Comparison of ENCODE assay signal across 21 cellular contexts in genomic region chr6:53922571-53922981, GRCh38.
DNase-seq lines count a peak whose midpoint lies in the region; ATAC-seq, FAIRE-seq and TF ChIP-seq lines count a peak whose summit lies in the region.
"Had no signal": no experiment of that assay in that cellular context is flagged by ENCODE, and none has a peak within 500 bp of the region (broad histone marks: within the 10 kb centered on the region; RNA-seq: fewer than 3 reads in every experiment).

No MANE protein-coding gene starts in this region.

- H3K9me3 Mint-ChIP-seq in GM23338: 0 out of 3 replicates have a peak, but pooled peaks cover under 1% of the 10 kb centered on the region
- H3K9me3 Mint-ChIP-seq in Calu3 (ENCODE audit: low read depth, unreplicated experiment): no peaks in the 10 kb centered on the region
- H3K9me3 Mint-ChIP-seq: activated naive CD4-positive, alpha-beta T cell treated with anti-CD3 and anti-CD28 coated beads for 36 hours; CD8-positive, alpha-beta T cell; stimulated activated effector memory CD8-positive, alpha-beta T cell treated with anti-CD3 and anti-CD28 coated beads, Interleukin-12 subunit alpha, Interleukin-12 subunit beta, amount 100 ng/mL, for 72 hours had no signal

- no TSS peak for BruUV-seq in Calu3 (replicated peaks; lab: Mats Ljungman, UMichigan)

- DNase-seq in GM23338 (ENCODE audit: low spot score) (peak; percentile 49), brain microvascular endothelial cell (peak; percentile 45), kidney glomerular epithelial cell (lab: John Stamatoyannopoulos, UW) (peak; percentile 51), renal cortical epithelial cell (ENCODE audit: low read depth) (peak; percentile 52), D721Med (ENCODE audit: insufficient read length, low spot score) (no peak), cortex of kidney (lab: John Stamatoyannopoulos, UW) (no peak), Calu3 (no peak), HT-29 (ENCODE audit: low spot score) (no peak)
- DNase-seq: activated CD4-positive, alpha-beta T cell treated with anti-CD3 and anti-CD28 coated beads, Interleukin-2, amount 50 U/mL, for 4 hours; activated naive CD4-positive, alpha-beta T cell treated with anti-CD3 and anti-CD28 coated beads for 36 hours; CD8-positive, alpha-beta T cell; colonic mucosa; left colon; mucosa of descending colon; NCI-H1417; NCI-H526 had no signal

- H2AFZ ChIP-seq in GM23338: no peak overlapping the region
- H2AFZ ChIP-seq: hepatocyte had no signal

- H4K20me1 ChIP-seq in GM23338 (replicated peaks; ENCODE audit: insufficient read depth): no peaks in the 10 kb centered on the region

- ATAC-seq in GM23338: peak; percentile 73
- ATAC-seq: CD8-positive, alpha-beta T cell; left colon; mucosa of descending colon; Right ventricle myocardium inferior; stimulated activated effector memory CD8-positive, alpha-beta T cell treated with anti-CD3 and anti-CD28 coated beads, Interleukin-12 subunit alpha, Interleukin-12 subunit beta, amount 100 ng/mL, for 72 hours had no signal

- no peaks in the 10 kb centered on the region for H3F3A ChIP-seq in GM23338 (replicated peaks; ENCODE audit: low read depth)

- TF ChIP-seq CTCF in GM23338 (conservative IDR thresholded peaks at IDR 0.05; ENCODE audit: low read depth in 2 of 2) (no peak; a peak in 1 of 4 replicates), brain microvascular endothelial cell (IDR thresholded peaks at IDR 0.05; ENCODE audit: low read depth, low read length, missing control alignments) (no peak), D721Med (IDR thresholded peaks at IDR 0.05; ENCODE audit: insufficient read depth, missing control alignments) (no peak), Calu3 (IDR thresholded peaks at IDR 0.05; ENCODE audit: unreplicated experiment) (no peak)

- FAIRE-seq in D721Med (lab: Jason Lieb, UNC): no peak

- H3K27ac Mint-ChIP-seq in GM23338 (peak overlapping the region; percentile 70), Calu3 (ENCODE audit: unreplicated experiment) (no peak overlapping the region)
- H3K27ac Mint-ChIP-seq: activated naive CD4-positive, alpha-beta T cell treated with anti-CD3 and anti-CD28 coated beads for 36 hours; CD8-positive, alpha-beta T cell; stimulated activated effector memory CD8-positive, alpha-beta T cell treated with anti-CD3 and anti-CD28 coated beads, Interleukin-12 subunit alpha, Interleukin-12 subunit beta, amount 100 ng/mL, for 72 hours had no signal

- peaks cover 37% of the 10 kb centered on the region for H3K4me1 Mint-ChIP-seq in GM23338
- peaks cover 12% of the 10 kb centered on the region for H3K4me1 Mint-ChIP-seq in Calu3 (ENCODE audit: low read depth, unreplicated experiment)
- H3K4me1 Mint-ChIP-seq: stimulated activated effector memory CD8-positive, alpha-beta T cell treated with anti-CD3 and anti-CD28 coated beads, Interleukin-12 subunit alpha, Interleukin-12 subunit beta, amount 100 ng/mL, for 72 hours had no signal

- H3K27me3 ChIP-seq in GM23338 (ENCODE audit: insufficient read depth): no peaks in the 10 kb centered on the region
- no peaks in the 10 kb centered on the region for H3K27me3 ChIP-seq in brain microvascular endothelial cell (replicated peaks)
- H3K27me3 ChIP-seq: colonic mucosa, hepatocyte, right atrium auricular region had no signal

- H3K27me3 Mint-ChIP-seq in GM23338 (ENCODE audit: insufficient read depth, low read depth, poor library complexity): no peaks in the 10 kb centered on the region
- H3K27me3 Mint-ChIP-seq in Calu3 (ENCODE audit: unreplicated experiment): no peaks in the 10 kb centered on the region

- H3K36me3 Mint-ChIP-seq in GM23338 (ENCODE audit: low read depth) (peaks cover 10% of the 10 kb centered on the region; the same call in 2 of the 3 replicates), Calu3 (ENCODE audit: insufficient read depth, unreplicated experiment) (peaks cover 28% of the 10 kb centered on the region)

- no peak overlapping the region for H3K4me3 Mint-ChIP-seq in GM23338
- no peak overlapping the region for H3K4me3 Mint-ChIP-seq in Calu3 (ENCODE audit: low read depth, unreplicated experiment)
- H3K4me3 Mint-ChIP-seq: activated naive CD4-positive, alpha-beta T cell treated with anti-CD3 and anti-CD28 coated beads for 36 hours; CD8-positive, alpha-beta T cell; stimulated activated effector memory CD8-positive, alpha-beta T cell treated with anti-CD3 and anti-CD28 coated beads, Interleukin-12 subunit alpha, Interleukin-12 subunit beta, amount 100 ng/mL, for 72 hours had no signal

- peak overlapping the region; percentile 18; the same call in 1 of the 2 replicates for H3K4me2 ChIP-seq in GM23338
- H3K4me2 ChIP-seq: hepatocyte had no signal

- CTCF ChIA-PET in Calu3 (lab: Charles Lee): no interaction called here

- no peak overlapping the region for H3K4me3 ChIP-seq in GM23338
- no peak overlapping the region for H3K4me3 ChIP-seq in brain microvascular endothelial cell (ENCODE audit: low read depth, low read length)
- H3K4me3 ChIP-seq: colonic mucosa, hepatocyte, mucosa of descending colon, right atrium auricular region, thoracic aorta had no signal

- intact Hi-C loops in Calu3 (cut with micrococcal nuclease; ENCODE audit: unreplicated experiment): loop anchor here (10.0 kb wide), 1 partner anchor 128 kb away; the partner anchor contains the start of gene LRRC1

- H3K79me2 ChIP-seq in GM23338 (replicated peaks; ENCODE audit: insufficient read depth): no peaks in the 10 kb centered on the region

- H3K27ac ChIP-seq in GM23338 (ENCODE audit: low read depth): no peak overlapping the region; the same call in 1 of the 2 replicates
- H3K27ac ChIP-seq in brain microvascular endothelial cell: no peak overlapping the region
- H3K27ac ChIP-seq: colonic mucosa, hepatocyte, right atrium auricular region, thoracic aorta had no signal

- H3K36me3 ChIP-seq in GM23338 (ENCODE audit: insufficient read depth) (no peaks in the 10 kb centered on the region), brain microvascular endothelial cell (replicated peaks) (no peaks in the 10 kb centered on the region)
- H3K36me3 ChIP-seq: colonic mucosa, right atrium auricular region had no signal

- H3K4me1 ChIP-seq in GM23338 (ENCODE audit: insufficient read depth): peaks cover 33% of the 10 kb centered on the region

- in situ Hi-C loops in brain microvascular endothelial cell (cut with HindIII; ENCODE audit: low pct_ligation_motif_present, low sequenced_read_pairs): no loop called here

- H3K9me2 ChIP-seq in GM23338 (ENCODE audit: insufficient read depth): no peaks in the 10 kb centered on the region

TF ChIP-seq in GM23338, 12 proteins besides CTCF, POLR2A, EP300 and RAD21 (continues in another document):
- no peak for TF ChIP-seq ZNF462 (CRISPR knock-in tag; IDR thresholded peaks at IDR 0.05)
- TF ChIP-seq EZH2phosphoT487 (IDR thresholded peaks at IDR 0.05; ENCODE audit: unreplicated experiment): no peak

Comparison
In these comparisons a context has a peak if more than half of its experiments do, and no peak if none do; other contexts are left out.
1. DNase-seq: peak in GM23338 (single experiment), brain microvascular endothelial cell (single experiment), kidney glomerular epithelial cell (single experiment) and renal cortical epithelial cell (single experiment); none in D721Med (single experiment), cortex of kidney (single experiment), Calu3 (single experiment) and HT-29 (single experiment).